ENCODE assay signal across 8 cellular contexts in genomic region chr1:117606608-117607261, GRCh38. TPM values are rescaled to one million over a fixed set of nuclear protein-coding genes. Genes with fewer than 3 reads are reported as not detected.
DNase-seq lines count a peak whose midpoint lies in the region; ATAC-seq and TF ChIP-seq lines count a peak whose summit lies in the region.

No MANE protein-coding gene starts in this region.

- no peaks in the 10 kb centered on the region for H3K27me3 ChIP-seq in colonic mucosa
- no peaks in the 10 kb centered on the region for H3K27me3 ChIP-seq in lower lobe of right lung (ENCODE audit: low read depth)

- H3K36me3 ChIP-seq in colonic mucosa (no peaks in the 10 kb centered on the region), lower lobe of right lung (no peaks in the 10 kb centered on the region)

- H3K4me1 ChIP-seq in colonic mucosa = peaks cover 3% of the 10 kb centered on the region
- peaks cover 38% of the 10 kb centered on the region for H3K4me1 ChIP-seq in lower lobe of right lung

- H3K9me3 ChIP-seq in colonic mucosa (no peaks in the 10 kb centered on the region), lower lobe of right lung (no peaks in the 10 kb centered on the region)

- H3K27ac ChIP-seq in colonic mucosa (peak overlapping the region; percentile 87), lower lobe of right lung (peak overlapping the region; percentile 83)

- intact Hi-C loops in colonic mucosa (cut with DNase I) (no loop called here), lower lobe of right lung (cut with DNase I) (no loop called here)

- H3K9ac ChIP-seq in colonic mucosa (ENCODE audit: low read depth in 2 of 2, low read length in 2 of 2) = peak overlapping the region; percentile 94

- H3K4me3 ChIP-seq in colonic mucosa (peak overlapping the region; percentile 91), lower lobe of right lung (peak overlapping the region; percentile 82)

- DNase-seq in COLO668 (lab: John Stamatoyannopoulos, UW; ENCODE audit: unreplicated experiment) (peak; percentile 56), colonic mucosa (peak; percentile 70), lower lobe of right lung (peak; percentile 63), SW 1271 (lab: John Stamatoyannopoulos, UW) (no peak)
- DNase-seq in activated CD4-positive, CD25-positive, alpha-beta regulatory T cell treated with anti-CD3 and anti-CD28 coated beads, Interleukin-2, amount 50 U/mL, for 72 hours = peak; percentile 55
- peak; percentile 38 for DNase-seq in stimulated activated CD8-positive, alpha-beta memory T cell treated with anti-CD3 and anti-CD28 coated beads, Interleukin-12 subunit alpha, Interleukin-12 subunit beta, amount 100 ng/mL, for 4 hours (ENCODE audit: low read depth)

- ATAC-seq in HG03045 (IDR thresholded peaks at IDR 0.05; ENCODE audit: unreplicated experiment) (peak; percentile 12), lower lobe of right lung (peak; percentile 20 to 27), HG02938 (IDR thresholded peaks at IDR 0.05; ENCODE audit: unreplicated experiment) (no peak)

- TF ChIP-seq CTCF in colonic mucosa (IDR thresholded peaks at IDR 0.05) (no peak), lower lobe of right lung (IDR thresholded peaks at IDR 0.05) (no peak)

RNA-seq across cellular contexts. Expression of gene TENT5C, which starts 0.9 kb away (rescaled TPM):
- total RNA-seq in colonic mucosa = 10 to 100 TPM; 40.7 to 58.5 TPM
- total RNA-seq in lower lobe of right lung = 23.2 TPM

Comparison
In these comparisons a context has a peak if more than half of its experiments do, and no peak if none do; other contexts are left out.
1. DNase-seq: peak in COLO668 (single experiment), activated CD4-positive, CD25-positive, alpha-beta regulatory T cell treated with anti-CD3 and anti-CD28 coated beads, Interleukin-2, amount 50 U/mL, for 72 hours (single experiment), colonic mucosa (single experiment), lower lobe of right lung (single experiment) and stimulated activated CD8-positive, alpha-beta memory T cell treated with anti-CD3 and anti-CD28 coated beads, Interleukin-12 subunit alpha, Interleukin-12 subunit beta, amount 100 ng/mL, for 4 hours (single experiment); none in SW 1271 (0 of 2).